12 cellular contexts compared by ENCODE assay signal in genomic region chr16:57276596-57276995, GRCh38. TPM values are rescaled to one million over a fixed set of nuclear protein-coding genes. Genes with fewer than 3 reads are reported as not detected.
DNase-seq lines count a peak whose midpoint lies in the region; ATAC-seq and TF ChIP-seq lines count a peak whose summit lies in the region.
"Had no signal": no experiment of that assay in that cellular context is flagged by ENCODE, and none has a peak within 500 bp of the region (broad histone marks: within the 10 kb centered on the region; RNA-seq: fewer than 3 reads in every experiment).

No MANE protein-coding gene starts in this region.

- peaks cover 34% of the 10 kb centered on the region for H3K4me1 Mint-ChIP-seq in T-helper 2 cell treated with Interferon-gamma antibody and Interleukin-4, amounts not matched to agents 5 μg/mL and 100 μg/mL, for 36 hours (ENCODE audit: low read depth)
- H3K4me1 Mint-ChIP-seq in activated B cell treated with CpG ODN at 0.5 μM for 24 hours, result peaks cover 4% of the 10 kb centered on the region

- DNase-seq in T-helper 2 cell treated with Interferon-gamma antibody and Interleukin-4, amounts not matched to agents 5 μg/mL and 100 μg/mL, for 36 hours (ENCODE audit: low spot score), result no peak
- DNase-seq in T-helper 2 cell (no peak), activated B cell treated with CpG ODN at 0.5 μM for 24 hours (no peak), left ventricle myocardium inferior (no peak), tibial nerve (ENCODE audit: low spot score in 2 of 2) (no peak), stomach (no peak)
- DNase-seq: DMS53; effector CD8-positive, alpha-beta T cell; NCI-H1105; NCI-H69 had no signal

- H3K36me3 ChIP-seq in left ventricle myocardium inferior (no peaks in the 10 kb centered on the region), tibial nerve (no peaks in the 10 kb centered on the region), stomach (no peaks in the 10 kb centered on the region)

- no peaks in the 10 kb centered on the region for H3K36me3 Mint-ChIP-seq in T-helper 2 cell treated with Interferon-gamma antibody and Interleukin-4, amounts not matched to agents 5 μg/mL and 100 μg/mL, for 36 hours (ENCODE audit: low read depth)
- H3K36me3 Mint-ChIP-seq in activated B cell treated with CpG ODN at 0.5 μM for 24 hours (ENCODE audit: low read depth), result no peaks in the 10 kb centered on the region

- 20 to 23% methylated on average over 5 of the region's 5 CpGs for WGBS in tibial nerve, 2 donors
- 37 to 54% (median 47%) methylated on average over 5 of the region's 5 CpGs for WGBS in stomach, 5 donors

- H3K4me1 ChIP-seq in left ventricle myocardium inferior, result peaks cover 15% of the 10 kb centered on the region
- peaks cover 0 to 86% (median 25%) of the 10 kb centered on the region in 4 donors for H3K4me1 ChIP-seq in tibial nerve
- peaks cover 26 to 85% (median 55%) of the 10 kb centered on the region in 4 donors for H3K4me1 ChIP-seq in stomach

- H3K9me3 Mint-ChIP-seq in T-helper 2 cell treated with Interferon-gamma antibody and Interleukin-4, amounts not matched to agents 5 μg/mL and 100 μg/mL, for 36 hours, result no peaks in the 10 kb centered on the region
- H3K9me3 Mint-ChIP-seq in activated B cell treated with CpG ODN at 0.5 μM for 24 hours, result no peaks in the 10 kb centered on the region

- H3K27ac Mint-ChIP-seq in T-helper 2 cell treated with Interferon-gamma antibody and Interleukin-4, amounts not matched to agents 5 μg/mL and 100 μg/mL, for 36 hours, result no peak overlapping the region
- peak overlapping the region; percentile 12 for H3K27ac Mint-ChIP-seq in activated B cell treated with CpG ODN at 0.5 μM for 24 hours

- POLR2A ChIA-PET in activated B cell treated with CpG ODN at 0.5 μM for 24 hours (lab: Charles Lee), result interaction anchor here (0.7 kb wide), 1 partner anchor 66 kb away, joined by 4 read pairs; no protein-coding TSS in a partner anchor

- no peaks in the 10 kb centered on the region for H3K9me3 ChIP-seq in left ventricle myocardium inferior (replicated peaks)
- no peaks in the 10 kb centered on the region for H3K9me3 ChIP-seq in tibial nerve
- H3K9me3 ChIP-seq in stomach, result no peaks in the 10 kb centered on the region

- H3K27me3 Mint-ChIP-seq in T-helper 2 cell treated with Interferon-gamma antibody and Interleukin-4, amounts not matched to agents 5 μg/mL and 100 μg/mL, for 36 hours (ENCODE audit: low read depth), result peaks cover 8% of the 10 kb centered on the region
- H3K27me3 Mint-ChIP-seq in activated B cell treated with CpG ODN at 0.5 μM for 24 hours, result peaks cover 3% of the 10 kb centered on the region

- peak overlapping the region; percentile 18 for H3K4me3 Mint-ChIP-seq in T-helper 2 cell treated with Interferon-gamma antibody and Interleukin-4, amounts not matched to agents 5 μg/mL and 100 μg/mL, for 36 hours
- H3K4me3 Mint-ChIP-seq in activated B cell treated with CpG ODN at 0.5 μM for 24 hours, result no peak overlapping the region

- CTCF ChIA-PET in activated B cell treated with CpG ODN at 0.5 μM for 24 hours (lab: Charles Lee), result no interaction called here

- ATAC-seq in activated B cell treated with CpG ODN at 0.5 μM for 24 hours (ENCODE audit: low read depth) (no peak), HG03460 (IDR thresholded peaks at IDR 0.05; ENCODE audit: unreplicated experiment) (no peak), GM21381 (IDR thresholded peaks at IDR 0.05; ENCODE audit: unreplicated experiment) (no peak)

- H3K4me3 ChIP-seq in left ventricle myocardium inferior, result no peak overlapping the region
- no peak overlapping the region for H3K4me3 ChIP-seq in tibial nerve
- H3K4me3 ChIP-seq in stomach, result no peak overlapping the region

- H3K27me3 ChIP-seq in left ventricle myocardium inferior (ENCODE audit: low read depth) (no peaks in the 10 kb centered on the region), tibial nerve (no peaks in the 10 kb centered on the region), stomach (no peaks in the 10 kb centered on the region)

- intact Hi-C loops in activated B cell treated with CpG ODN at 0.5 μM for 24 hours (cut with micrococcal nuclease), result no loop called here
- intact Hi-C loops in left ventricle myocardium inferior (cut with micrococcal nuclease), result no loop called here
- intact Hi-C loops in stomach (cut with DNase I; ENCODE audit: low total_unique reads), result no loop called here

- TF ChIP-seq POLR2A in tibial nerve (IDR thresholded peaks at IDR 0.05) (no peak), stomach (IDR thresholded peaks at IDR 0.05) (no peak)

- H3K27ac ChIP-seq in left ventricle myocardium inferior (replicated peaks) (peak overlapping the region; percentile 63), tibial nerve (peak overlapping the region; percentile 45 to 88 (median 73)), stomach (peak overlapping the region in 1 of 5 donors; percentile 9)

- no peak for TF ChIP-seq CTCF in activated B cell treated with CpG ODN at 0.5 μM for 24 hours (IDR thresholded peaks at IDR 0.05)
- no peak for TF ChIP-seq CTCF in left ventricle myocardium inferior (IDR thresholded peaks at IDR 0.05; ENCODE audit: borderline replicate concordance)
- TF ChIP-seq CTCF in tibial nerve (IDR thresholded peaks at IDR 0.05), result no peak
- TF ChIP-seq CTCF in stomach (IDR thresholded peaks at IDR 0.05), result no peak

- TF ChIP-seq EP300 in tibial nerve (IDR thresholded peaks at IDR 0.05) (peak in 1 of 2 donors; percentile 74), stomach (IDR thresholded peaks at IDR 0.05) (no peak)

RNA-seq across cellular contexts. Expression of gene PLLP, which starts 7.9 kb away (rescaled TPM):
- total RNA-seq in activated B cell treated with CpG ODN at 0.5 μM for 24 hours (not detected in 2 replicates), left ventricle myocardium inferior (5.2 TPM), tibial nerve (100 to 1,000 TPM; 162 to 363 (median 321) TPM), stomach (100 to 1,000 TPM in 2 of 5 donors, 10 to 100 TPM in 3; 27.4 to 190 (median 59.1) TPM)
- polyA plus RNA-seq in stomach, result 10 to 100 TPM; 39.0 to 46.6 (median 43.7) TPM

RNA-seq across cellular contexts. Expression of gene ARL2BP, which starts 31.5 kb away (rescaled TPM):
- total RNA-seq in activated B cell treated with CpG ODN at 0.5 μM for 24 hours, result 27.1 and 29.4 TPM in 2 replicates
- 57.8 TPM for total RNA-seq in left ventricle myocardium inferior
- total RNA-seq in tibial nerve, result 10 to 100 TPM; 54.0 to 63.8 (median 55.5) TPM
- 10 to 100 TPM; 15.6 to 61.6 (median 46.7) TPM for total RNA-seq in stomach
- polyA plus RNA-seq in stomach, result 10 to 100 TPM; 24.0 to 46.6 (median 39.8) TPM
